Comparison of ENCODE assay signal across 8 cellular contexts in genomic region chr11:63918576-63919171, GRCh38. TPM values are rescaled to one million over a fixed set of nuclear protein-coding genes. Genes with fewer than 3 reads are reported as not detected.
A peak's percentile ranks its signal among the peaks of the same experiment; 100 is the strongest.
DNase-seq lines count a peak whose midpoint lies in the region; ATAC-seq and TF ChIP-seq lines count a peak whose summit lies in the region.

No MANE protein-coding gene starts in this region.

- H3K4me1 ChIP-seq in OCI-LY1 (ENCODE audit: insufficient read depth, low read length, severe bottlenecking), result peaks cover 42% of the 10 kb centered on the region

- H3K9ac ChIP-seq in OCI-LY1 (ENCODE audit: low read length), result peak overlapping the region; percentile 65; the same call in 1 of the 2 replicates

- H3K27me3 ChIP-seq in OCI-LY1 (ENCODE audit: insufficient read depth, low read length), result peaks cover 4% of the 10 kb centered on the region

- H3K9me3 ChIP-seq in OCI-LY1 (ENCODE audit: low read length), result no peaks in the 10 kb centered on the region

- DNase-seq in ELR (ENCODE audit: low read depth), result peak; percentile 16
- DNase-seq in fibroblast of the aortic adventitia (ENCODE audit: low read depth), result peak; percentile 39
- DNase-seq in retina, result peak; percentile 83
- no peak for DNase-seq in GM03348 (ENCODE audit: low spot score)
- no peak for DNase-seq in HUDEP-2 (lab: John Stamatoyannopoulos, UW; ENCODE audit: unreplicated experiment in 76 of 76)

- ATAC-seq in GM21447 (IDR thresholded peaks at IDR 0.05; ENCODE audit: unreplicated experiment) (no peak), HG03520 (IDR thresholded peaks at IDR 0.05; ENCODE audit: unreplicated experiment) (no peak)

- peak overlapping the region; percentile 82 for H3K4me2 ChIP-seq in OCI-LY1 (ENCODE audit: low read length)

- H3K79me2 ChIP-seq in OCI-LY1 (ENCODE audit: insufficient read depth, low read length), result no peaks in the 10 kb centered on the region

- H3K4me3 ChIP-seq in OCI-LY1 (ENCODE audit: low read depth, low read length, poor library complexity, severe bottlenecking), result peak overlapping the region; percentile 73
- no peak overlapping the region for H3K4me3 ChIP-seq in fibroblast of the aortic adventitia (ENCODE audit: low read depth, low read length)

- no peaks in the 10 kb centered on the region for H3K9me2 ChIP-seq in OCI-LY1 (ENCODE audit: low read depth, low read length)

- no peaks in the 10 kb centered on the region for H3F3A ChIP-seq in OCI-LY1 (ENCODE audit: insufficient read depth, low read length)

- H3K27ac ChIP-seq in OCI-LY1 (ENCODE audit: low read depth, low read length, poor library complexity, severe bottlenecking), result peak overlapping the region; percentile 34

- H2AFZ ChIP-seq in OCI-LY1 (ENCODE audit: low read length), result no peak overlapping the region

- no peak for TF ChIP-seq CTCF in OCI-LY1 (IDR thresholded peaks at IDR 0.05; ENCODE audit: low read length)
- no peak for TF ChIP-seq CTCF in fibroblast of the aortic adventitia (IDR thresholded peaks at IDR 0.05; ENCODE audit: insufficient read depth, low read length)

- H3K36me3 ChIP-seq in OCI-LY1 (ENCODE audit: insufficient read depth, low read length), result no peaks in the 10 kb centered on the region

- H4K20me1 ChIP-seq in OCI-LY1 (ENCODE audit: insufficient read depth, low read length), result no peaks in the 10 kb centered on the region

RNA-seq across cellular contexts. Expression of gene RCOR2, which starts 1.7 kb away (rescaled TPM):
- 2.9 and 3.3 TPM in 2 replicates for total RNA-seq in fibroblast of the aortic adventitia (ENCODE audit: low replicate concordance)

RNA-seq across cellular contexts. Expression of gene NAA40, which starts 20.1 kb away (rescaled TPM):
- 13.3 and 15.4 TPM in 2 replicates for total RNA-seq in fibroblast of the aortic adventitia (ENCODE audit: low replicate concordance)

RNA-seq across cellular contexts. Expression of gene COX8A, which starts 55.7 kb away (rescaled TPM):
- 68.4 and 252 TPM in 2 replicates for total RNA-seq in fibroblast of the aortic adventitia (ENCODE audit: low replicate concordance)

Comparison
In these comparisons a context has a peak if more than half of its experiments do, and no peak if none do; other contexts are left out.
1. DNase-seq: peak in ELR (single experiment), fibroblast of the aortic adventitia (single experiment) and retina (single experiment); none in GM03348 (single experiment) and HUDEP-2 (0 of 76).